ENCODE assay signal across 20 cellular contexts in genomic region chr2:109206569-109207145, GRCh38.
"Had no signal": no experiment of that assay in that cellular context is flagged by ENCODE, and none has a peak within 500 bp of the region (broad histone marks: within the 10 kb centered on the region; RNA-seq: fewer than 3 reads in every experiment).

No MANE protein-coding gene starts in this region.

- H3K4me3 Mint-ChIP-seq: activated CD4-positive, alpha-beta memory T cell treated with anti-CD3 and anti-CD28 coated beads for 36 hours; activated naive CD8-positive, alpha-beta T cell treated with anti-CD3 and anti-CD28 coated beads for 36 hours; activated T-helper 17 cell treated with anti-CD3 and anti-CD28 coated beads, Interleukin-2, amount 50 U/mL, for 72 hours; endodermal cell; mesothelial cell of epicardium; naive thymus-derived CD8-positive, alpha-beta T cell; stimulated activated effector memory CD8-positive, alpha-beta T cell treated with anti-CD3 and anti-CD28 coated beads, Interleukin-12 subunit alpha, Interleukin-12 subunit beta, amount 100 ng/mL, for 72 hours had no signal

- H3K4me1 ChIP-seq: parathyroid adenoma had no signal

- ATAC-seq: activated T-helper 17 cell treated with anti-CD3 and anti-CD28 coated beads, Interleukin-2, amount 50 U/mL, for 72 hours; left lung; naive thymus-derived CD8-positive, alpha-beta T cell; sciatic nerve; stimulated activated effector memory CD8-positive, alpha-beta T cell treated with anti-CD3 and anti-CD28 coated beads, Interleukin-12 subunit alpha, Interleukin-12 subunit beta, amount 100 ng/mL, for 72 hours had no signal

- H2AFZ ChIP-seq: parathyroid adenoma had no signal

- H3K9me3 Mint-ChIP-seq: activated naive CD8-positive, alpha-beta T cell treated with anti-CD3 and anti-CD28 coated beads for 36 hours; activated T-helper 17 cell treated with anti-CD3 and anti-CD28 coated beads, Interleukin-2, amount 50 U/mL, for 72 hours; endodermal cell; mesothelial cell of epicardium; stimulated activated effector memory CD8-positive, alpha-beta T cell treated with anti-CD3 and anti-CD28 coated beads, Interleukin-12 subunit alpha, Interleukin-12 subunit beta, amount 100 ng/mL, for 72 hours had no signal

- H3K9ac ChIP-seq: parathyroid adenoma had no signal

- H3K36me3 Mint-ChIP-seq: activated naive CD8-positive, alpha-beta T cell treated with anti-CD3 and anti-CD28 coated beads for 36 hours; mesothelial cell of epicardium; naive thymus-derived CD8-positive, alpha-beta T cell; stimulated activated effector memory CD8-positive, alpha-beta T cell treated with anti-CD3 and anti-CD28 coated beads, Interleukin-12 subunit alpha, Interleukin-12 subunit beta, amount 100 ng/mL, for 72 hours had no signal

- H3K27ac ChIP-seq: breast epithelium, coronary artery, epithelial cell of prostate, left lung, parathyroid adenoma, stomach, suprapubic skin, tibial nerve had no signal

- H3K36me3 ChIP-seq: breast epithelium, left lung, stomach, suprapubic skin, tibial nerve had no signal

- H3K4me3 ChIP-seq: breast epithelium, coronary artery, left lung, stomach, suprapubic skin, tibial nerve had no signal

- H3K27ac Mint-ChIP-seq: activated CD4-positive, alpha-beta memory T cell treated with anti-CD3 and anti-CD28 coated beads for 36 hours; activated naive CD8-positive, alpha-beta T cell treated with anti-CD3 and anti-CD28 coated beads for 36 hours; activated T-helper 17 cell treated with anti-CD3 and anti-CD28 coated beads, Interleukin-2, amount 50 U/mL, for 72 hours; endodermal cell; mesothelial cell of epicardium; stimulated activated effector memory CD8-positive, alpha-beta T cell treated with anti-CD3 and anti-CD28 coated beads, Interleukin-12 subunit alpha, Interleukin-12 subunit beta, amount 100 ng/mL, for 72 hours had no signal

- DNase-seq: activated CD4-positive, alpha-beta memory T cell treated with anti-CD3 and anti-CD28 coated beads for 36 hours; activated CD4-positive, alpha-beta T cell treated with anti-CD3 and anti-CD28 coated beads for 48 hours; activated naive CD4-positive, alpha-beta T cell treated with Interleukin-2 at 50 U/mL for 16 hours; activated naive CD8-positive, alpha-beta T cell treated with anti-CD3 and anti-CD28 coated beads for 36 hours; activated T-cell treated with anti-CD3 and anti-CD28 coated beads, Interleukin-2, amount 50 U/mL, for 1 hour; endodermal cell; left lung; naive thymus-derived CD8-positive, alpha-beta T cell; small intestine; stomach had no signal

- H3K27me3 ChIP-seq: breast epithelium, left lung, stomach, suprapubic skin, tibial nerve had no signal

- H3K4me1 Mint-ChIP-seq: activated T-helper 17 cell treated with anti-CD3 and anti-CD28 coated beads, Interleukin-2, amount 50 U/mL, for 72 hours had no signal

- H3K9me3 ChIP-seq: breast epithelium, left lung, suprapubic skin had no signal
